8 cellular contexts compared by ENCODE assay signal in genomic region chr10:101602767-101603398, GRCh38. TPM values are rescaled to one million over a fixed set of nuclear protein-coding genes. Genes with fewer than 3 reads are reported as not detected.
DNase-seq lines count a peak whose midpoint lies in the region; ATAC-seq and TF ChIP-seq lines count a peak whose summit lies in the region.

No MANE protein-coding gene starts in this region.

- H3K4me3 ChIP-seq in A673 (ENCODE audit: low read depth, low read length, poor library complexity, severe bottlenecking): no peak overlapping the region

- intact Hi-C loops in A673 (cut with micrococcal nuclease; ENCODE audit: unreplicated experiment): loop anchor here (1.0 to 5.0 kb wide), 2 partner anchors 177 to 469 kb away; no protein-coding TSS in a partner anchor

- H3K36me3 ChIP-seq in A673 (ENCODE audit: insufficient read depth, low read length, poor library complexity, severe bottlenecking): no peaks in the 10 kb centered on the region

- in situ Hi-C loops in GM13977 (cut with MboI; ENCODE audit: low pct_unique_long_range_greater_than_20kb, low sequenced_read_pairs, unreplicated experiment): loop anchor here (5.0 to 10.0 kb wide), 2 partner anchors 179 to 472 kb away; partner anchors contain the start of gene NPM3

- peak; percentile 85 for DNase-seq in A673 (ENCODE audit: low spot score)
- peak; percentile 86 for DNase-seq in GM13977 (ENCODE audit: low spot score)
- peak; percentile 96 to 98 for DNase-seq in Kasumi-1 (lab: John Stamatoyannopoulos, UW)
- peak; percentile 22 for DNase-seq in SHP77 treated with DMSO at 0.1 percent for 48 hours (lab: John Stamatoyannopoulos, UW)
- DNase-seq in activated effector memory CD4-positive, alpha-beta T cell treated with anti-CD3 and anti-CD28 coated beads, Interleukin-2, amount 50 U/mL, for 16 hours: peak; percentile 86
- peak; percentile 27 to 55 for DNase-seq in foreskin keratinocyte
- peak; percentile 30 for DNase-seq in omental fat pad (ENCODE audit: low spot score)
- DNase-seq in ureter (ENCODE audit: low spot score): peak; percentile 62

- POLR2A ChIA-PET in A673 (lab: Charles Lee; ENCODE audit: low non-redundant PET): no interaction called here

- TF ChIP-seq CTCF in A673 (conservative IDR thresholded peaks at IDR 0.05; ENCODE audit: low read depth, low read length) (peak; percentile 94), GM13977 (IDR thresholded peaks at IDR 0.05; ENCODE audit: extremely low read depth, insufficient read depth, missing control alignments) (peak; percentile 98), foreskin keratinocyte (conservative IDR thresholded peaks at IDR 0.05) (peak; percentile 96), omental fat pad (IDR thresholded peaks at IDR 0.05) (no peak)

- no peaks in the 10 kb centered on the region for H3K9me3 ChIP-seq in A673 (ENCODE audit: low read depth, low read length, poor library complexity, severe bottlenecking)

- no peaks in the 10 kb centered on the region for H3K4me1 ChIP-seq in A673 (ENCODE audit: insufficient read depth, low read length, poor library complexity, severe bottlenecking)
- no peaks in the 10 kb centered on the region for H3K4me1 ChIP-seq in foreskin keratinocyte

- H3K27ac ChIP-seq in A673 (ENCODE audit: low read depth, low read length, poor library complexity, severe bottlenecking) (no peak overlapping the region), foreskin keratinocyte (no peak overlapping the region)

- CTCF ChIA-PET in A673 (lab: Charles Lee): interaction anchor here (0.6 to 1.8 kb wide), 14 partner anchors 15 to 288 kb away, joined by 3 to 35 read pairs (median 4); partner anchors contain the start of genes KCNIP2 and NPM3

- peak; percentile 90 for ATAC-seq in foreskin keratinocyte
- peak; percentile 67 for ATAC-seq in omental fat pad (ENCODE audit: low FRiP score)

- BruUV-seq in A673 (replicated peaks; lab: Mats Ljungman, UMichigan): no TSS peak

- H3K27me3 ChIP-seq in A673 (replicated peaks; ENCODE audit: insufficient read depth, low read depth, low read length, poor library complexity) (no peaks in the 10 kb centered on the region), foreskin keratinocyte (no peaks in the 10 kb centered on the region)

RNA-seq across cellular contexts. Expression of gene DPCD, which starts 14.8 kb away (rescaled TPM):
- total RNA-seq in A673 (2021) (32.5 and 35.4 TPM in 2 replicates), foreskin keratinocyte (29.4 and 32.0 TPM in 2 replicates), omental fat pad (10 to 100 TPM in 3 of 4 donors, 1 to 10 TPM in 1; 9.8 to 16.9 (median 13.0) TPM), ureter (18.0 TPM)
- polyA plus RNA-seq in foreskin keratinocyte: 42.1 and 44.9 TPM in 2 replicates

RNA-seq across cellular contexts. Expression of gene POLL, which starts 14.8 kb away (rescaled TPM):
- 27.2 and 30.6 TPM in 2 replicates for total RNA-seq in A673 (2021)
- 15.4 and 16.1 TPM in 2 replicates for total RNA-seq in foreskin keratinocyte
- 16.0 and 16.8 TPM in 2 replicates for polyA plus RNA-seq in foreskin keratinocyte
- 10 to 100 TPM; 10.8 to 22.0 (median 16.1) TPM for total RNA-seq in omental fat pad
- total RNA-seq in ureter: 35.9 TPM

Comparison
In these comparisons a context has a peak if more than half of its experiments do, and no peak if none do; other contexts are left out.
1. DNase-seq: peak in every context shown above with its lines; median percentile 97 in Kasumi-1; 86 in GM13977; 86 in activated effector memory CD4-positive, alpha-beta T cell treated with anti-CD3 and anti-CD28 coated beads, Interleukin-2, amount 50 U/mL, for 16 hours; 85 in A673; 62 in ureter; 41 in foreskin keratinocyte; 30 in omental fat pad; 22 in SHP77 treated with DMSO at 0.1 percent for 48 hours.
2. CTCF ChIP-seq: peak in A673 (single experiment), GM13977 (single experiment) and foreskin keratinocyte (single experiment); none in omental fat pad (0 of 3).